In genomic region chr11:5727691-5728090, GRCh38 we compare ENCODE assay signal across 11 cellular contexts. TPM values are rescaled to one million over a fixed set of nuclear protein-coding genes. Genes with fewer than 3 reads are reported as not detected.
"Had no signal": no experiment of that assay in that cellular context is flagged by ENCODE, and none has a peak within 500 bp of the region (broad histone marks: within the 10 kb centered on the region; RNA-seq: fewer than 3 reads in every experiment).

No MANE protein-coding gene starts in this region.

- H3K4me1 ChIP-seq: HAP-1 had no signal

- H3K36me3 ChIP-seq: HAP-1 had no signal

- H3K9me3 ChIP-seq: HAP-1 had no signal

- H3K9ac ChIP-seq: GM23248 had no signal

- FAIRE-seq: H1, H54 had no signal

- ATAC-seq: GM23338 had no signal

- H2AFZ ChIP-seq: GM23248, GM23338 had no signal

- H3K4me3 ChIP-seq: GM23248, GM23338, HAP-1 had no signal

- H3K4me2 ChIP-seq: GM23338 had no signal

- H3K27ac ChIP-seq: GM23248 had no signal

- DNase-seq: GM23248, GOT3, H7, H9, HCEC 1CT, HFFc6 had no signal

RNA-seq across cellular contexts. Expression of gene OR56B1, which starts 8.6 kb away (rescaled TPM):
- total RNA-seq: GM23248, H1, H4, H7, H9, HFFc6 had no signal
- polyA plus RNA-seq: GM23248, GM23338 had no signal

RNA-seq across cellular contexts. Expression of gene OR52N4, which starts 26.4 kb away (rescaled TPM):
- total RNA-seq: GM23338, H1, H4, H7, H9, HFFc6 had no signal
- polyA plus RNA-seq: GM23248, GM23338 had no signal

RNA-seq across cellular contexts. Expression of gene OR52N5, which starts 55.5 kb away (rescaled TPM):
- total RNA-seq: GM23248, GM23338, H1, H4, H7, H9, HFFc6 had no signal
- polyA plus RNA-seq: GM23248, GM23338 had no signal
